ENCODE assay signal across 1 cellular context in genomic region chr1:107899655-107900054, GRCh38.
TF ChIP-seq lines count a peak whose summit lies in the region.

No MANE protein-coding gene starts in this region.

TF ChIP-seq in HEK293, 187 proteins besides CTCF, POLR2A, EP300 and RAD21 (continued from another document):
- TF ChIP-seq KLF17 (tag by site-specific recombination; IDR thresholded peaks at IDR 0.05) (no peak), ZNF555 (tag by site-specific recombination; conservative IDR thresholded peaks at IDR 0.05) (no peak), ZNF571 (tag by site-specific recombination; IDR thresholded peaks at IDR 0.05) (no peak), ZNF660 (tag by site-specific recombination; IDR thresholded peaks at IDR 0.05) (no peak)
